8 cellular contexts compared by ENCODE assay signal in genomic region chr13:21435710-21436151, GRCh38. TPM values are rescaled to one million over a fixed set of nuclear protein-coding genes. Genes with fewer than 3 reads are reported as not detected.
DNase-seq lines count a peak whose midpoint lies in the region; ATAC-seq and TF ChIP-seq lines count a peak whose summit lies in the region.

No MANE protein-coding gene starts in this region.

- ATAC-seq in HG03103 (IDR thresholded peaks at IDR 0.05; ENCODE audit: low read depth, unreplicated experiment), result peak; percentile 99

- H3K36me3 ChIP-seq in kidney epithelial cell (ENCODE audit: control insufficient read depth, insufficient read depth, low read length), result no peaks in the 10 kb centered on the region

- no peaks in the 10 kb centered on the region for H3K27me3 ChIP-seq in kidney epithelial cell (ENCODE audit: control insufficient read depth, insufficient read depth, low read length)

- peak; percentile 9 to 10 (median 10) for DNase-seq in stimulated activated CD4-positive, alpha-beta T cell treated with anti-CD3 and anti-CD28 coated beads, Interleukin-12 subunit alpha, Interleukin-12 subunit beta, amount 100 ng/mL, for 48 hours (ENCODE audit: low read depth in 2 of 3, low spot score in 1 of 3)
- DNase-seq in stimulated activated CD4-positive, alpha-beta T cell treated with anti-CD3 and anti-CD28 coated beads, Interleukin-12 subunit alpha, Interleukin-12 subunit beta, amount 100 ng/mL, for 4 hours, result no peak
- DNase-seq in SW 1271 (lab: John Stamatoyannopoulos, UW), result peak; percentile 39 to 80
- DNase-seq in astrocyte of the spinal cord (ENCODE audit: low read depth, low spot score), result peak; percentile 78
- DNase-seq in kidney epithelial cell (ENCODE audit: low read depth), result peak; percentile 75
- DNase-seq in stimulated activated CD8-positive, alpha-beta memory T cell treated with anti-CD3 and anti-CD28 coated beads, Interleukin-4, amount 100 ng/mL, for 4 hours (ENCODE audit: low read depth in 2 of 2, low spot score in 1 of 2), result peak; percentile 13 to 15
- DNase-seq in cerebellum (ENCODE audit: low spot score), result no peak

- in situ Hi-C loops in astrocyte of the spinal cord (cut with HindIII; ENCODE audit: low sequenced_read_pairs), result no loop called here

- TF ChIP-seq CTCF in astrocyte of the spinal cord (IDR thresholded peaks at IDR 0.05; ENCODE audit: low read depth, low read length) (no peak), kidney epithelial cell (IDR thresholded peaks at IDR 0.05; ENCODE audit: insufficient read depth, low read length, poor library complexity, severe bottlenecking) (no peak)

- no peak overlapping the region for H3K4me3 ChIP-seq in astrocyte of the spinal cord (ENCODE audit: low read depth, low read length)
- no peak overlapping the region for H3K4me3 ChIP-seq in kidney epithelial cell (ENCODE audit: low read depth, low read length)

RNA-seq across cellular contexts. Expression of gene ZDHHC20, which starts 23.4 kb away (rescaled TPM):
- 49.6 and 51.9 TPM in 2 replicates for total RNA-seq in kidney epithelial cell
- 60.7 TPM for total RNA-seq in cerebellum

Comparison
In these comparisons a context has a peak if more than half of its experiments do, and no peak if none do; other contexts are left out.
1. DNase-seq: peak in stimulated activated CD4-positive, alpha-beta T cell treated with anti-CD3 and anti-CD28 coated beads, Interleukin-12 subunit alpha, Interleukin-12 subunit beta, amount 100 ng/mL, for 48 hours (3 of 3), SW 1271 (2 of 2), astrocyte of the spinal cord (single experiment), kidney epithelial cell (single experiment) and stimulated activated CD8-positive, alpha-beta memory T cell treated with anti-CD3 and anti-CD28 coated beads, Interleukin-4, amount 100 ng/mL, for 4 hours (2 of 2); none in stimulated activated CD4-positive, alpha-beta T cell treated with anti-CD3 and anti-CD28 coated beads, Interleukin-12 subunit alpha, Interleukin-12 subunit beta, amount 100 ng/mL, for 4 hours (single experiment) and cerebellum (single experiment).